In genomic region chr14:103091041-103091882, GRCh38 we compare ENCODE assay signal across 8 cellular contexts. TPM values are rescaled to one million over a fixed set of nuclear protein-coding genes. Genes with fewer than 3 reads are reported as not detected.
DNase-seq lines count a peak whose midpoint lies in the region; ATAC-seq and TF ChIP-seq lines count a peak whose summit lies in the region.

No MANE protein-coding gene starts in this region.

- peak; percentile 74 for ATAC-seq in GM19463 (IDR thresholded peaks at IDR 0.05; ENCODE audit: unreplicated experiment)

- no peak overlapping the region for H3K27ac Mint-ChIP-seq in nephron progenitor cell

- peaks cover 27% of the 10 kb centered on the region for H3K4me1 Mint-ChIP-seq in nephron progenitor cell

- H3K27me3 Mint-ChIP-seq in nephron progenitor cell (ENCODE audit: low read depth, poor library complexity): peaks cover 25% of the 10 kb centered on the region

- no peak overlapping the region for H3K27ac ChIP-seq in suprapubic skin

- H3K36me3 ChIP-seq in suprapubic skin: no peaks in the 10 kb centered on the region

- no peak for TF ChIP-seq EP300 in suprapubic skin (IDR thresholded peaks at IDR 0.05)

- peak; percentile 85 for DNase-seq in AG08396 (ENCODE audit: low spot score)
- DNase-seq in NB4 (ENCODE audit: low read depth): peak; percentile 90
- peak; percentile 26 to 74 for DNase-seq in activated CD8-positive, alpha-beta memory T cell treated with anti-CD3 and anti-CD28 coated beads for 1 hour (ENCODE audit: extremely low read depth in 1 of 2, low read depth in 1 of 2)
- DNase-seq in epithelial cell of esophagus (ENCODE audit: low read depth): peak; percentile 18
- peak; percentile 82 for DNase-seq in nephron progenitor cell
- no peak for DNase-seq in suprapubic skin (ENCODE audit: low spot score in 2 of 2)
- no peak for DNase-seq in GF-D8 (lab: John Stamatoyannopoulos, UW)

- peaks cover 8% of the 10 kb centered on the region for H3K27me3 ChIP-seq in suprapubic skin

- 15% methylated on average over 15 of the region's 69 CpGs for WGBS in suprapubic skin

- H3K4me1 ChIP-seq in suprapubic skin: peaks cover 23% of the 10 kb centered on the region

- TF ChIP-seq POLR2A in NB4 (IDR thresholded peaks at IDR 0.05; ENCODE audit: extremely low read depth, insufficient read length) (no peak), suprapubic skin (IDR thresholded peaks at IDR 0.05) (no peak)

- peak overlapping the region; percentile 45 for H3K4me3 Mint-ChIP-seq in nephron progenitor cell

- no peaks in the 10 kb centered on the region for H3K9me3 Mint-ChIP-seq in nephron progenitor cell

- TF ChIP-seq CTCF in NB4 (IDR thresholded peaks at IDR 0.05; ENCODE audit: low read depth, low read length): peak; percentile 49
- TF ChIP-seq CTCF in epithelial cell of esophagus (IDR thresholded peaks at IDR 0.05; ENCODE audit: insufficient read depth, low read depth, low read length, missing control alignments): peak; percentile 17
- TF ChIP-seq CTCF in nephron progenitor cell (IDR thresholded peaks at IDR 0.05): peak; percentile 45
- peak in 1 of 2 donors; percentile 47 for TF ChIP-seq CTCF in suprapubic skin (IDR thresholded peaks at IDR 0.05)

- no peaks in the 10 kb centered on the region for H3K9me3 ChIP-seq in suprapubic skin

- peak overlapping the region; percentile 11 for H3K4me3 ChIP-seq in NB4 (ENCODE audit: low read depth, low read length)
- no peak overlapping the region for H3K4me3 ChIP-seq in epithelial cell of esophagus (ENCODE audit: low read length)
- peak overlapping the region; percentile 51 for H3K4me3 ChIP-seq in suprapubic skin

- no peaks in the 10 kb centered on the region for H3K36me3 Mint-ChIP-seq in nephron progenitor cell (ENCODE audit: low read depth)

RNA-seq across cellular contexts. Expression of gene EXOC3L4, which starts 3.3 kb away (rescaled TPM):
- 1 to 10 TPM in 1 of 4 donors, not detected in 3; 1.5 TPM for total RNA-seq in suprapubic skin

RNA-seq across cellular contexts. Expression of gene LBHD2, which starts 7.3 kb away (rescaled TPM):
- not detected for total RNA-seq in suprapubic skin

RNA-seq across cellular contexts. Expression of gene TNFAIP2, which starts 32.0 kb away (rescaled TPM):
- total RNA-seq in suprapubic skin: 10 to 100 TPM; 11.9 to 23.3 (median 16.4) TPM

RNA-seq across cellular contexts. Expression of gene CDC42BPB, which starts 33.9 kb away (rescaled TPM):
- total RNA-seq in suprapubic skin: 100 to 1,000 TPM; 105 to 178 (median 107) TPM

Comparison
In these comparisons a context has a peak if more than half of its experiments do, and no peak if none do; other contexts are left out.
1. DNase-seq: peak in AG08396 (single experiment), NB4 (single experiment), activated CD8-positive, alpha-beta memory T cell treated with anti-CD3 and anti-CD28 coated beads for 1 hour (2 of 2), epithelial cell of esophagus (single experiment) and nephron progenitor cell (single experiment); none in suprapubic skin (0 of 2) and GF-D8 (single experiment).